ENCODE assay signal across 8 cellular contexts in the genomic region with DNA sequence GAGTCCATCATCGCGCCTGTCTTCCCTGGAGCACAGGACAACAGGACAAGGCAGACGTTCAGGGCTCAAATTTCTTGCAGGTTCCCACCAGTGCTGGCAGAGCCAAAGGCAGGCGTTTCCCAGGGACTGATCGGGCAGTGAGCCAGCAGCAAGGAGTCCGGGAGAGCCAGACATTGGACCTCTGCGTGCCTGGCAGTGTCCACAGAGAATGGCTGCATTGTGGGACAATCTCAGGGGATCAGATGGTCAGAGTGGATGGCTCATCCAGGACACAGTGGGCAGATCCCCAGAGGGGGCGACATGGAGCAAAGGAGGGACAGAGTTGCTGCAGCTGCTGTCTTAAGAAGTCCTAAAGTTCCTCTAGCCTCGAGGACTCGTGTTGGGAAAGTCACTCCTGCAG. TPM values are rescaled to one million over a fixed set of nuclear protein-coding genes. Genes with fewer than 3 reads are reported as not detected.
DNase-seq lines count a peak whose midpoint lies in the region; ATAC-seq, FAIRE-seq and TF ChIP-seq lines count a peak whose summit lies in the region.

No MANE protein-coding gene starts in this region.

- CTCF ChIA-PET in CD4-positive, alpha-beta memory T cell (lab: Charles Lee; ENCODE audit: partially characterized antibody), result interaction anchor here (0.6 to 13.2 kb wide), 5 partner anchors 12 to 97 kb away, joined by 3 to 294 read pairs (median 3); no protein-coding TSS in a partner anchor
- CTCF ChIA-PET in HEK293 (lab: Yijun Ruan, JAX), result interaction anchor here (0.5 to 2.6 kb wide), 19 partner anchors 9 to 545 kb away, joined by 3 to 14 read pairs (median 4); partner anchors contain the start of gene LEFTY1
- CTCF ChIA-PET in endothelial cell of umbilical vein (lab: Charles Lee), result interaction anchor here (0.5 to 3.0 kb wide), 11 partner anchors 11 to 403 kb away, joined by 3 to 14 read pairs (median 3); partner anchors contain the start of genes LEFTY1, PYCR2 and SRP9

- peaks cover 56% of the 10 kb centered on the region for H3K36me3 ChIP-seq in CD4-positive, alpha-beta memory T cell (ENCODE audit: insufficient read depth, low read length)
- H3K36me3 ChIP-seq in HEK293 (ENCODE audit: control insufficient read depth in 2 of 2, insufficient read depth in 1 of 2, low read length in 2 of 2) (peaks cover 0 to 43% of the 10 kb centered on the region in 2 experiments; a peak in 2 of 3 replicates), SU-DHL-6 (ENCODE audit: low read length) (no peaks in the 10 kb centered on the region), endothelial cell of umbilical vein (ENCODE audit: control insufficient read depth in 2 of 2, extremely low read depth in 1 of 2, insufficient read depth in 2 of 2, low read length in 2 of 2) (peaks cover 0 to 2% of the 10 kb centered on the region in 2 experiments)

- H3K36me3 Mint-ChIP-seq in CD4-positive, alpha-beta memory T cell, result peaks cover 33 to 78% of the 10 kb centered on the region in 2 donors

- ATAC-seq in GM21360 (IDR thresholded peaks at IDR 0.05; ENCODE audit: unreplicated experiment), result no peak
- no peak for ATAC-seq in GM18517 (IDR thresholded peaks at IDR 0.05; ENCODE audit: unreplicated experiment)

- peak; percentile 85 for TF ChIP-seq CTCF in HEK293 (tag by site-specific recombination; IDR thresholded peaks at IDR 0.05)
- peak; percentile 33 for TF ChIP-seq CTCF in SU-DHL-6 (IDR thresholded peaks at IDR 0.05; ENCODE audit: insufficient read depth, low read length, poor library complexity, severe bottlenecking)
- TF ChIP-seq CTCF in endothelial cell of umbilical vein (IDR thresholded peaks at IDR 0.05; ENCODE audit: extremely low read depth in 1 of 2, insufficient read depth in 1 of 2, low read depth in 1 of 2, low read length in 2 of 2), result peak; percentile 50 to 70

- H2AFZ ChIP-seq in SU-DHL-6 (ENCODE audit: low read depth, low read length, severe bottlenecking) (no peak overlapping the region), endothelial cell of umbilical vein (ENCODE audit: low read depth, low read length) (no peak overlapping the region)

- peak overlapping the region; percentile 61 to 97 (median 86) for H3K27ac Mint-ChIP-seq in CD4-positive, alpha-beta memory T cell

- no peaks in the 10 kb centered on the region for H3F3A ChIP-seq in SU-DHL-6 (ENCODE audit: insufficient read depth)

- H3K9ac ChIP-seq in SU-DHL-6 (ENCODE audit: low read length) (no peak overlapping the region), endothelial cell of umbilical vein (replicated peaks; ENCODE audit: extremely low read depth, insufficient read depth, low read length) (no peak overlapping the region)

- peaks cover 55 to 85% (median 68%) of the 10 kb centered on the region in 4 donors for H3K4me1 Mint-ChIP-seq in CD4-positive, alpha-beta memory T cell

- DNase-seq in CD4-positive, alpha-beta memory T cell, result no peak
- DNase-seq in endothelial cell of umbilical vein (ENCODE audit: low read depth, low spot score), result peak; percentile 60
- DNase-seq in myocyte (ENCODE audit: low read depth), result peak; percentile 88
- DNase-seq in COR-L47 (lab: John Stamatoyannopoulos, UW), result no peak

- H3K9me1 ChIP-seq in endothelial cell of umbilical vein (replicated peaks; ENCODE audit: control insufficient read depth, extremely low read depth, insufficient read depth, low read length), result no peaks in the 10 kb centered on the region

- POLR2A ChIA-PET in CD4-positive, alpha-beta memory T cell (lab: Charles Lee; ENCODE audit: partially characterized antibody), result interaction anchor here (1.1 to 17.9 kb wide), 5 partner anchors 9 to 100 kb away, joined by 3 to 730 read pairs (median 14); partner anchors contain the start of gene SRP9
- POLR2A ChIA-PET in HEK293 (lab: Yijun Ruan, JAX), result interaction anchor here (1.0 kb wide), 1 partner anchor 9 kb away, joined by 4 read pairs; no protein-coding TSS in a partner anchor
- POLR2A ChIA-PET in endothelial cell of umbilical vein (lab: Charles Lee), result no interaction called here

- no peaks in the 10 kb centered on the region for H4K20me1 ChIP-seq in SU-DHL-6 (ENCODE audit: low read depth, low read length)
- no peaks in the 10 kb centered on the region for H4K20me1 ChIP-seq in endothelial cell of umbilical vein (replicated peaks; ENCODE audit: control insufficient read depth, extremely low read depth, insufficient read depth, low read length)

- intact Hi-C loops in CD4-positive, alpha-beta memory T cell (cut with micrococcal nuclease), result no loop called here
- intact Hi-C loops in endothelial cell of umbilical vein (cut with micrococcal nuclease), result loop anchor here (1.0 kb wide), 1 partner anchor 34 kb away; no protein-coding TSS in a partner anchor

- H3K4me3 ChIP-seq in CD4-positive, alpha-beta memory T cell (ENCODE audit: low read length in 2 of 2), result no peak overlapping the region
- H3K4me3 ChIP-seq in HEK293 (ENCODE audit: low read depth, low read length), result no peak overlapping the region
- no peak overlapping the region for H3K4me3 ChIP-seq in SU-DHL-6 (ENCODE audit: insufficient read depth, low read length, poor library complexity, severe bottlenecking)
- H3K4me3 ChIP-seq in endothelial cell of umbilical vein (replicated peaks in 1 of 3; ENCODE audit: insufficient read depth in 1 of 3, low read depth in 1 of 3, low read length in 3 of 3), result no peak overlapping the region

- peak overlapping the region; percentile 65 to 95 (median 72) for H3K4me3 Mint-ChIP-seq in CD4-positive, alpha-beta memory T cell

- H3K79me2 ChIP-seq in SU-DHL-6 (ENCODE audit: insufficient read depth, low read length) (no peaks in the 10 kb centered on the region), endothelial cell of umbilical vein (ENCODE audit: control insufficient read depth, insufficient read depth, low read length) (no peaks in the 10 kb centered on the region)

- dilution Hi-C loops in endothelial cell of umbilical vein (cut with MboI; ENCODE audit: extremely low pct_ligation_motif_present, low sequenced_read_pairs), result no loop called here

- BruUV-seq in endothelial cell of umbilical vein (replicated peaks; lab: Mats Ljungman, UMichigan), result no TSS peak

- TF ChIP-seq POLR2A in endothelial cell of umbilical vein (IDR thresholded peaks at IDR 0.05; ENCODE audit: low read depth, low read length), result no peak

- H3K27me3 ChIP-seq in CD4-positive, alpha-beta memory T cell (ENCODE audit: insufficient read depth, low read length), result no peaks in the 10 kb centered on the region
- H3K27me3 ChIP-seq in SU-DHL-6 (ENCODE audit: low read length) (no peaks in the 10 kb centered on the region), endothelial cell of umbilical vein (ENCODE audit: control insufficient read depth in 2 of 2, insufficient read depth in 2 of 2, low read length in 2 of 2) (no peaks in the 10 kb centered on the region)

- no peaks in the 10 kb centered on the region for H3K9me3 Mint-ChIP-seq in CD4-positive, alpha-beta memory T cell

- H3K27ac ChIP-seq in CD4-positive, alpha-beta memory T cell (ENCODE audit: low read depth, low read length), result peak overlapping the region; percentile 84
- H3K27ac ChIP-seq in HEK293 (ENCODE audit: extremely low read depth, low read depth, low read length) (no peak overlapping the region), SU-DHL-6 (ENCODE audit: low read depth, low read length) (no peak overlapping the region), endothelial cell of umbilical vein (ENCODE audit: insufficient read depth, low read depth, low read length) (no peak overlapping the region)

- H3K27me3 Mint-ChIP-seq in CD4-positive, alpha-beta memory T cell, result no peaks in the 10 kb centered on the region

- H3K4me2 ChIP-seq in SU-DHL-6 (ENCODE audit: low read depth, low read length, poor library complexity, severe bottlenecking) (no peak overlapping the region), endothelial cell of umbilical vein (ENCODE audit: insufficient read depth, low read length) (no peak overlapping the region)

- no peaks in the 10 kb centered on the region for H3K9me2 ChIP-seq in SU-DHL-6 (replicated peaks; ENCODE audit: insufficient read depth, low read length)

- peak; percentile 69 for FAIRE-seq in endothelial cell of umbilical vein (lab: Jason Lieb, UNC)

- H3K4me1 ChIP-seq in CD4-positive, alpha-beta memory T cell (ENCODE audit: insufficient read depth, low read length), result peaks cover 69% of the 10 kb centered on the region
- H3K4me1 ChIP-seq in HEK293 (ENCODE audit: control insufficient read depth, insufficient read depth, low read length), result no peaks in the 10 kb centered on the region; the same call in 1 of the 2 replicates
- H3K4me1 ChIP-seq in endothelial cell of umbilical vein (ENCODE audit: control insufficient read depth, extremely low read depth, insufficient read depth, low read length), result peaks cover 10% of the 10 kb centered on the region

- no peaks in the 10 kb centered on the region for H3K9me3 ChIP-seq in CD4-positive, alpha-beta memory T cell (ENCODE audit: control insufficient read depth in 1 of 2, low read length in 2 of 2)
- no peaks in the 10 kb centered on the region for H3K9me3 ChIP-seq in HEK293 (ENCODE audit: control insufficient read depth, insufficient read depth, low read depth, low read length)
- no peaks in the 10 kb centered on the region for H3K9me3 ChIP-seq in SU-DHL-6 (ENCODE audit: insufficient read depth, low read length)
- no peaks in the 10 kb centered on the region for H3K9me3 ChIP-seq in endothelial cell of umbilical vein (replicated peaks; ENCODE audit: control insufficient read depth, insufficient read depth, low read length)

RNA-seq across cellular contexts. Expression of gene TMEM63A, which starts 4.6 kb away (rescaled TPM):
- total RNA-seq in CD4-positive, alpha-beta memory T cell, result 100 to 1,000 TPM; 476 to 507 TPM
- polyA plus RNA-seq in CD4-positive, alpha-beta memory T cell, result 10 to 100 TPM; 46.2 to 79.5 TPM
- total RNA-seq in endothelial cell of umbilical vein, result 40.8 and 41.4 TPM in 2 replicates
- polyA plus RNA-seq in endothelial cell of umbilical vein, result 28.7 and 32.2 TPM in 2 replicates
- polyA plus RNA-seq in endothelial cell of umbilical vein (2011; cell fraction: cytosol; rRNA removed), result 10.4 and 11.7 TPM in 2 replicates
- 180 and 221 TPM in 2 replicates for polyA plus RNA-seq in endothelial cell of umbilical vein (2011; cell fraction: nucleus; rRNA removed)
- polyA plus RNA-seq in endothelial cell of umbilical vein (2012), result 17.2 and 17.9 TPM in 2 replicates
- polyA minus RNA-seq in endothelial cell of umbilical vein, result 55.8 and 65.6 TPM in 2 replicates
- polyA minus RNA-seq in endothelial cell of umbilical vein (2011; cell fraction: cytosol; rRNA and poly(A)+ RNA removed), result 10.2 TPM
- polyA minus RNA-seq in endothelial cell of umbilical vein (2011; cell fraction: nucleus; rRNA and poly(A)+ RNA removed), result 53.6 and 69.5 TPM in 2 replicates
- 7.8 and 10.8 TPM in 2 replicates for total RNA-seq in myocyte
- 19.6 TPM for polyA plus RNA-seq in myocyte (2012)

RNA-seq across cellular contexts. Expression of gene LEFTY1, which starts 11.4 kb away (rescaled TPM):
- total RNA-seq in CD4-positive, alpha-beta memory T cell, result under 1 TPM; 0.55 to 0.75 TPM
- polyA plus RNA-seq in CD4-positive, alpha-beta memory T cell, result not detected
- total RNA-seq in endothelial cell of umbilical vein, result not detected in 2 replicates
- not detected in 2 replicates for polyA plus RNA-seq in endothelial cell of umbilical vein
- polyA plus RNA-seq in endothelial cell of umbilical vein (2011; cell fraction: cytosol; rRNA removed), result 0.06 TPM in 1 of 2 replicates, not detected in the other
- 0.15 TPM in 1 of 2 replicates, not detected in the other for polyA plus RNA-seq in endothelial cell of umbilical vein (2011; cell fraction: nucleus; rRNA removed)
- not detected in 2 replicates for polyA plus RNA-seq in endothelial cell of umbilical vein (2012)
- polyA minus RNA-seq in endothelial cell of umbilical vein, result not detected in 2 replicates
- not detected for polyA minus RNA-seq in endothelial cell of umbilical vein (2011; cell fraction: cytosol; rRNA and poly(A)+ RNA removed)
- polyA minus RNA-seq in endothelial cell of umbilical vein (2011; cell fraction: nucleus; rRNA and poly(A)+ RNA removed), result not detected in 2 replicates
- total RNA-seq in myocyte, result 0.08 and 0.21 TPM in 2 replicates
- 0.42 TPM for polyA plus RNA-seq in myocyte (2012)

RNA-seq across cellular contexts. Expression of gene PYCR2, which starts 46.5 kb away (rescaled TPM):
- total RNA-seq in CD4-positive, alpha-beta memory T cell, result 100 to 1,000 TPM; 102 to 116 TPM
- 10 to 100 TPM; 73.6 to 86.6 TPM for polyA plus RNA-seq in CD4-positive, alpha-beta memory T cell
- 60.4 and 64.6 TPM in 2 replicates for total RNA-seq in endothelial cell of umbilical vein
- polyA plus RNA-seq in endothelial cell of umbilical vein, result 63.2 and 65.1 TPM in 2 replicates
- 45.4 and 65.7 TPM in 2 replicates for polyA plus RNA-seq in endothelial cell of umbilical vein (2011; cell fraction: cytosol; rRNA removed)
- polyA plus RNA-seq in endothelial cell of umbilical vein (2011; cell fraction: nucleus; rRNA removed), result 61.1 and 61.5 TPM in 2 replicates
- polyA plus RNA-seq in endothelial cell of umbilical vein (2012), result 39.0 and 48.2 TPM in 2 replicates
- polyA minus RNA-seq in endothelial cell of umbilical vein, result 41.6 and 52.4 TPM in 2 replicates
- 21.9 TPM for polyA minus RNA-seq in endothelial cell of umbilical vein (2011; cell fraction: cytosol; rRNA and poly(A)+ RNA removed)
- 13.0 and 13.3 TPM in 2 replicates for polyA minus RNA-seq in endothelial cell of umbilical vein (2011; cell fraction: nucleus; rRNA and poly(A)+ RNA removed)
- 58.1 and 61.4 TPM in 2 replicates for total RNA-seq in myocyte
- 82.7 TPM for polyA plus RNA-seq in myocyte (2012)

Comparison
In these comparisons a context has a peak if more than half of its experiments do, and no peak if none do; other contexts are left out.
1. DNase-seq: peak in endothelial cell of umbilical vein (single experiment) and myocyte (single experiment); none in CD4-positive, alpha-beta memory T cell (0 of 5) and COR-L47 (single experiment).
2. CTCF ChIP-seq: peak in every context shown above with its lines; median percentile 85 in HEK293; 60 in endothelial cell of umbilical vein; 33 in SU-DHL-6.
3. RNA of gene TMEM63A, which starts 4.6 kb away (total RNA-seq): 476 to 507 TPM in CD4-positive, alpha-beta memory T cell; 40.8 to 41.4 TPM in endothelial cell of umbilical vein and 7.8 to 10.8 TPM in myocyte; every median in the first group is over 10 times any median in the second.